ENCODE assay signal across 19 cellular contexts in the genomic region with DNA sequence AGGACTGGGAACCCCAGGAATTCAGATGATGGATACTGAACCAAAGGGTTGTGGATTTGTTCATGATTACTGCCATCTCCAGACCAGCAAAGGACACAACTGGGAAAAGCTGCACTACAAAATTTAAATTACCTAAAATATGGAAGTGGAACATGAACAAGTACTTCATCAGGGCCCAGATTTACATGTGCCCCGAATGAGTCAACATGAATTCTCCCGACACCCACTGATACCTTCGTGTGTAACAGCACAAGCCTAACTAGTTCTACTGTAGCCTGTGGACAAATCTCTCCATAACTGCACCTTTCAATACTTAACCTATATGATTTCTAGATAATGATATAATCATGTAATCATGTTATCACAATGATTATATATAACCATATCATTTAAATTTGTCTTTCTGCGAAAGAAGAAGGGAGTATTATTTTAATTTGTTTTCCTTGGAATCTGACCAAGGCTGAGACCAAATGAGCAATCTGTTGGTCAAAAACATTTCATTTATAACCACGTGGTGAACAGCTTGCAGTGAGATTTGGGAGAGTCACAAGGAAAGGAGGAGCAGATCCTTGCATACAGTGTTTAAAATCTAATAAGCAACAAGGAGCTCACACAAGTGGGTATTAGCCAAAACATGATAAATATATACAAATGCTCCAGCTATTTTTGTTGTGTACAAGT.
DNase-seq lines count a peak whose midpoint lies in the region; ATAC-seq lines count a peak whose summit lies in the region.
"Had no signal": no experiment of that assay in that cellular context is flagged by ENCODE, and none has a peak within 500 bp of the region (broad histone marks: within the 10 kb centered on the region; RNA-seq: fewer than 3 reads in every experiment).

No MANE protein-coding gene starts in this region.

- H3K4me1 ChIP-seq in GM23248 (ENCODE audit: insufficient read depth), result no peaks in the 10 kb centered on the region
- no peaks in the 10 kb centered on the region for H3K4me1 ChIP-seq in effector memory CD4-positive, alpha-beta T cell (ENCODE audit: control insufficient read depth, insufficient read depth, low read length, poor library complexity, severe bottlenecking)
- no peaks in the 10 kb centered on the region for H3K4me1 ChIP-seq in mesenchymal stem cell (ENCODE audit: control insufficient read depth, insufficient read depth, low read depth, low read length)
- H3K4me1 ChIP-seq: BLaER1, right lobe of liver, uterus had no signal

- H2AK5ac ChIP-seq in mesenchymal stem cell (ENCODE audit: low read length, severe bottlenecking), result no peak overlapping the region

- no peak overlapping the region for H4K8ac ChIP-seq in mesenchymal stem cell (ENCODE audit: low read length)

- H3K36me3 ChIP-seq in GM23248 (ENCODE audit: low read depth) (no peaks in the 10 kb centered on the region), mesenchymal stem cell (ENCODE audit: control insufficient read depth in 1 of 2, insufficient read depth in 2 of 2, low read depth in 1 of 2, low read length in 2 of 2) (no peaks in the 10 kb centered on the region)
- no peaks in the 10 kb centered on the region for H3K36me3 ChIP-seq in effector memory CD4-positive, alpha-beta T cell (ENCODE audit: control insufficient read depth, insufficient read depth, low read length)
- H3K36me3 ChIP-seq: BLaER1, left lung, right lobe of liver, uterus had no signal

- H2AFZ ChIP-seq in GM23248 (no peak overlapping the region), mesenchymal stem cell (ENCODE audit: low read depth, low read length) (no peak overlapping the region)

- no peaks in the 10 kb centered on the region for H3K9me2 ChIP-seq in GM23248 (ENCODE audit: insufficient read depth)

- H3K27me3 ChIP-seq in GM23248 (replicated peaks; ENCODE audit: insufficient read depth), result 0 out of 2 replicates have a peak, but pooled peaks cover 9% of the 10 kb centered on the region
- H3K27me3 ChIP-seq in effector memory CD4-positive, alpha-beta T cell (replicated peaks; ENCODE audit: control insufficient read depth, insufficient read depth, low read length, poor library complexity, severe bottlenecking), result no peaks in the 10 kb centered on the region
- peaks cover 3 to 5% of the 10 kb centered on the region in 2 experiments for H3K27me3 ChIP-seq in mesenchymal stem cell (ENCODE audit: control insufficient read depth in 1 of 2, insufficient read depth in 1 of 2, low read length in 2 of 2)
- H3K27me3 ChIP-seq: BLaER1, left lung, right lobe of liver, uterus had no signal

- H3K23ac ChIP-seq in mesenchymal stem cell (ENCODE audit: low read length in 2 of 2), result no peak overlapping the region

- H3K27ac ChIP-seq in GM23248 (no peak overlapping the region), mesenchymal stem cell (ENCODE audit: low read length, poor library complexity, severe bottlenecking) (no peak overlapping the region)
- H3K27ac ChIP-seq in effector memory CD4-positive, alpha-beta T cell (ENCODE audit: insufficient read depth, low read length, poor library complexity, severe bottlenecking), result no peak overlapping the region
- H3K27ac ChIP-seq: BLaER1, left lung, right lobe of liver, uterus, VCaP had no signal

- H4K20me1 ChIP-seq in GM23248 (ENCODE audit: insufficient read depth), result no peaks in the 10 kb centered on the region
- H4K20me1 ChIP-seq: BLaER1 had no signal

- H2BK15ac ChIP-seq in mesenchymal stem cell (ENCODE audit: low read depth, poor library complexity, severe bottlenecking), result no peak overlapping the region

- no peaks in the 10 kb centered on the region for H3K79me2 ChIP-seq in GM23248 (ENCODE audit: insufficient read depth)

- 55 to 62% methylated on average over 5 of the region's 5 CpGs for WGBS in GM23248 (ENCODE audit: low coverage in 1 of 2, low lambda C conversion rate in 2 of 2, missing lambda C conversion rate in 2 of 2), 2 experiments
- 79% methylated on average over 5 of the region's 5 CpGs for WGBS in mesenchymal stem cell

- H3K18ac ChIP-seq in mesenchymal stem cell (ENCODE audit: low read depth in 1 of 2, low read length in 2 of 2), result no peak overlapping the region

- no peak overlapping the region for H2BK12ac ChIP-seq in mesenchymal stem cell (ENCODE audit: low read length in 2 of 2)

- H3K9me3 ChIP-seq in GM23248 (ENCODE audit: low read depth), result no peaks in the 10 kb centered on the region
- no peaks in the 10 kb centered on the region for H3K9me3 ChIP-seq in effector memory CD4-positive, alpha-beta T cell (ENCODE audit: control insufficient read depth, low read length)
- H3K9me3 ChIP-seq in mesenchymal stem cell (ENCODE audit: control insufficient read depth, low read length), result no peaks in the 10 kb centered on the region
- H3K9me3 ChIP-seq: BLaER1, left lung, right lobe of liver, uterus had no signal

- no peak overlapping the region for H4K91ac ChIP-seq in mesenchymal stem cell (ENCODE audit: low read length)

- H3K79me1 ChIP-seq in mesenchymal stem cell (replicated peaks; ENCODE audit: low read length, poor library complexity, severe bottlenecking), result no peaks in the 10 kb centered on the region

- in situ Hi-C loops in GM23248 (cut with MboI), result loop anchor here (25.0 kb wide), 1 partner anchor 609 kb away; no protein-coding TSS in a partner anchor

- no peak overlapping the region for H2BK5ac ChIP-seq in mesenchymal stem cell (ENCODE audit: low read depth, low read length, poor library complexity, severe bottlenecking)

- H3K4ac ChIP-seq in mesenchymal stem cell (ENCODE audit: low read depth in 1 of 2, low read length in 2 of 2), result no peak overlapping the region

- H3K9ac ChIP-seq in GM23248, result no peak overlapping the region
- no peak overlapping the region for H3K9ac ChIP-seq in mesenchymal stem cell (ENCODE audit: low read length)
- H3K9ac ChIP-seq: BLaER1 had no signal

- H2BK120ac ChIP-seq in mesenchymal stem cell (ENCODE audit: low read depth, low read length), result no peak overlapping the region

- ATAC-seq in esophagus mucosa (peak; percentile 68), HG02938 (IDR thresholded peaks at IDR 0.05; ENCODE audit: unreplicated experiment) (no peak), GM18517 (IDR thresholded peaks at IDR 0.05; ENCODE audit: unreplicated experiment) (no peak)
- ATAC-seq: activated CD8-positive, alpha-beta T cell treated with anti-CD3 and anti-CD28 coated beads for 36 hours; effector memory CD8-positive, alpha-beta T cell; left lung; right lobe of liver had no signal

- H3F3A ChIP-seq in GM23248 (ENCODE audit: insufficient read depth), result no peaks in the 10 kb centered on the region

- no peak overlapping the region for H3K14ac ChIP-seq in mesenchymal stem cell (ENCODE audit: low read length in 2 of 2)

- DNase-seq in DMS 273 (lab: John Stamatoyannopoulos, UW; ENCODE audit: unreplicated experiment), result peak; percentile 81
- DNase-seq in GM23248, result peak; percentile 27
- peak; percentile 73 for DNase-seq in NCI-H82 treated with DMSO at 0.1 percent for 48 hours (lab: John Stamatoyannopoulos, UW; ENCODE audit: unreplicated experiment)
- DNase-seq in effector memory CD4-positive, alpha-beta T cell, result no peak
- DNase-seq in mesenchymal stem cell, result no peak
- DNase-seq: activated CD8-positive, alpha-beta T cell treated with anti-CD3 and anti-CD28 coated beads for 36 hours; activated T-cell treated with anti-CD3 and anti-CD28 coated beads, Interleukin-2, amount 50 U/mL, for 48 hours; effector memory CD8-positive, alpha-beta T cell; left lung; NCI-H2171 treated with DMSO at 0.1 percent for 48 hours; right lobe of liver; stimulated activated CD4-positive, alpha-beta T cell treated with anti-CD3 and anti-CD28 coated beads, Interleukin-1b, Interleukin-23, amount 100 ng/mL, for 48 hours; T-helper 1 cell; uterus had no signal

- H3K4me3 ChIP-seq in GM23248 (no peak overlapping the region), mesenchymal stem cell (ENCODE audit: insufficient read depth in 1 of 2, low read depth in 1 of 2, low read length in 2 of 2) (peak overlapping the region in 1 of 2 experiments; percentile 2)
- H3K4me3 ChIP-seq in effector memory CD4-positive, alpha-beta T cell (ENCODE audit: insufficient read depth, low read depth, low read length, poor library complexity, severe bottlenecking), result no peak overlapping the region
- H3K4me3 ChIP-seq: BLaER1, left lung, right lobe of liver, uterus had no signal

- no peak overlapping the region for H3K4me2 ChIP-seq in GM23248 (ENCODE audit: unreplicated experiment)
- no peak overlapping the region for H3K4me2 ChIP-seq in mesenchymal stem cell (ENCODE audit: low read length, poor library complexity, severe bottlenecking)
- H3K4me2 ChIP-seq: BLaER1 had no signal

Comparison
In these comparisons a context has a peak if more than half of its experiments do, and no peak if none do; other contexts are left out.
1. DNase-seq: peak in DMS 273 (single experiment), GM23248 (single experiment) and NCI-H82 treated with DMSO at 0.1 percent for 48 hours (single experiment); none in effector memory CD4-positive, alpha-beta T cell (0 of 3) and mesenchymal stem cell (single experiment).